Comparison of ENCODE assay signal across 1 cellular context in the genomic region with DNA sequence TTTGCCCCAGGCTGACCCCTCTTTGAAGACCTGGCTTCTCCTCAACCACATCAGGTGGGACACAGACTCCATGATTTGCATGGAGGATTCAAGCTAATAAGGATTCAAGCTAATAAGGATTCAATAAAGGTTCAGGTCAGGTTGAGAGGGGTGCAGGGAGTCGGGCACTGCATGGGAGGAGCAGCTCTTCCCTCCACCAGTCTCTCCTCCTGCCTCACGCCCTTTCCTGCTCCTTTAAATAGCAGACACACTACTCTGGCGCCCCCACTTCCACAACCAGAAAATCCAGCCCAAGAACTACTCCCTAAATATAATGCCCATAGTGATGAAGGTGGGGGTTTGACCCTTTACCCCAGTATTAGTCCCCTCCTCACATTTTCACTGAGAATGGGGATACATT.
TF ChIP-seq lines count a peak whose summit lies in the region.

No MANE protein-coding gene starts in this region.

TF ChIP-seq in GM23338, 12 proteins besides CTCF, POLR2A, EP300 and RAD21:
- TF ChIP-seq, protein P1, sequence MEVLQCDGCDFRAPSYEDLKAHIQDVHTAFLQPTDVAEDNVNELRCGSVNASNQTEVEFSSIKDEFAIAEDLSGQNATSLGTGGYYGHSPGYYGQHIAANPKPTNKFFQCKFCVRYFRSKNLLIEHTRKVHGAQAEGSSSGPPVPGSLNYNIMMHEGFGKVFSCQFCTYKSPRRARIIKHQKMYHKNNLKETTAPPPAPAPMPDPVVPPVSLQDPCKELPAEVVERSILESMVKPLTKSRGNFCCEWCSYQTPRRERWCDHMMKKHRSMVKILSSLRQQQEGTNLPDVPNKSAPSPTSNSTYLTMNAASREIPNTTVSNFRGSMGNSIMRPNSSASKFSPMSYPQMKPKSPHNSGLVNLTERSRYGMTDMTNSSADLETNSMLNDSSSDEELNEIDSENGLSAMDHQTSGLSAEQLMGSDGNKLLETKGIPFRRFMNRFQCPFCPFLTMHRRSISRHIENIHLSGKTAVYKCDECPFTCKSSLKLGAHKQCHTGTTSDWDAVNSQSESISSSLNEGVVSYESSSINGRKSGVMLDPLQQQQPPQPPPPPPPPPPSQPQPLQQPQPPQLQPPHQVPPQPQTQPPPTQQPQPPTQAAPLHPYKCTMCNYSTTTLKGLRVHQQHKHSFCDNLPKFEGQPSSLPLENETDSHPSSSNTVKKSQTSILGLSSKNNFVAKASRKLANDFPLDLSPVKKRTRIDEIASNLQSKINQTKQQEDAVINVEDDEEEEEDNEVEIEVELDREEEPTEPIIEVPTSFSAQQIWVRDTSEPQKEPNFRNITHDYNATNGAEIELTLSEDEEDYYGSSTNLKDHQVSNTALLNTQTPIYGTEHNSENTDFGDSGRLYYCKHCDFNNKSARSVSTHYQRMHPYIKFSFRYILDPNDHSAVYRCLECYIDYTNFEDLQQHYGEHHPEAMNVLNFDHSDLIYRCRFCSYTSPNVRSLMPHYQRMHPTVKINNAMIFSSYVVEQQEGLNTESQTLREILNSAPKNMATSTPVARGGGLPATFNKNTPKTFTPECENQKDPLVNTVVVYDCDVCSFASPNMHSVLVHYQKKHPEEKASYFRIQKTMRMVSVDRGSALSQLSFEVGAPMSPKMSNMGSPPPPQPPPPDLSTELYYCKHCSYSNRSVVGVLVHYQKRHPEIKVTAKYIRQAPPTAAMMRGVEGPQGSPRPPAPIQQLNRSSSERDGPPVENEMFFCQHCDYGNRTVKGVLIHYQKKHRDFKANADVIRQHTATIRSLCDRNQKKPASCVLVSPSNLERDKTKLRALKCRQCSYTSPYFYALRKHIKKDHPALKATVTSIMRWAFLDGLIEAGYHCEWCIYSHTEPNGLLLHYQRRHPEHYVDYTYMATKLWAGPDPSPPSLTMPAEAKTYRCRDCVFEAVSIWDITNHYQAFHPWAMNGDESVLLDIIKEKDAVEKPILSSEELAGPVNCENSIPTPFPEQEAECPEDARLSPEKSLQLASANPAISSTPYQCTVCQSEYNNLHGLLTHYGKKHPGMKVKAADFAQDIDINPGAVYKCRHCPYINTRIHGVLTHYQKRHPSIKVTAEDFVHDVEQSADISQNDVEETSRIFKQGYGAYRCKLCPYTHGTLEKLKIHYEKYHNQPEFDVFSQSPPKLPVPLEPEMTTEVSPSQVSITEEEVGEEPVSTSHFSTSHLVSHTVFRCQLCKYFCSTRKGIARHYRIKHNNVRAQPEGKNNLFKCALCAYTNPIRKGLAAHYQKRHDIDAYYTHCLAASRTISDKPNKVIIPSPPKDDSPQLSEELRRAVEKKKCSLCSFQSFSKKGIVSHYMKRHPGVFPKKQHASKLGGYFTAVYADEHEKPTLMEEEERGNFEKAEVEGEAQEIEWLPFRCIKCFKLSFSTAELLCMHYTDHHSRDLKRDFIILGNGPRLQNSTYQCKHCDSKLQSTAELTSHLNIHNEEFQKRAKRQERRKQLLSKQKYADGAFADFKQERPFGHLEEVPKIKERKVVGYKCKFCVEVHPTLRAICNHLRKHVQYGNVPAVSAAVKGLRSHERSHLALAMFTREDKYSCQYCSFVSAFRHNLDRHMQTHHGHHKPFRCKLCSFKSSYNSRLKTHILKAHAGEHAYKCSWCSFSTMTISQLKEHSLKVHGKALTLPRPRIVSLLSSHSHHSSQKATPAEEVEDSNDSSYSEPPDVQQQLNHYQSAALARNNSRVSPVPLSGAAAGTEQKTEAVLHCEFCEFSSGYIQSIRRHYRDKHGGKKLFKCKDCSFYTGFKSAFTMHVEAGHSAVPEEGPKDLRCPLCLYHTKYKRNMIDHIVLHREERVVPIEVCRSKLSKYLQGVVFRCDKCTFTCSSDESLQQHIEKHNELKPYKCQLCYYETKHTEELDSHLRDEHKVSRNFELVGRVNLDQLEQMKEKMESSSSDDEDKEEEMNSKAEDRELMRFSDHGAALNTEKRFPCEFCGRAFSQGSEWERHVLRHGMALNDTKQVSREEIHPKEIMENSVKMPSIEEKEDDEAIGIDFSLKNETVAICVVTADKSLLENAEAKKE (CRISPR knock-in tag; IDR thresholded peaks at IDR 0.05), result no peak
- no peak for TF ChIP-seq JUNB (IDR thresholded peaks at IDR 0.05; ENCODE audit: unreplicated experiment)
- TF ChIP-seq EZH2phosphoT487 (IDR thresholded peaks at IDR 0.05; ENCODE audit: unreplicated experiment), result no peak
- TF ChIP-seq REST (IDR thresholded peaks at IDR 0.05; ENCODE audit: unreplicated experiment), result no peak
- no peak for TF ChIP-seq ZNF114 (CRISPR knock-in tag; IDR thresholded peaks at IDR 0.05)
- TF ChIP-seq STAT1 (IDR thresholded peaks at IDR 0.05; ENCODE audit: unreplicated experiment), result no peak
